30 cellular contexts compared by ENCODE assay signal in genomic region chr2:26489213-26489850, GRCh38. TPM values are rescaled to one million over a fixed set of nuclear protein-coding genes. Genes with fewer than 3 reads are reported as not detected.
"Had no signal": no experiment of that assay in that cellular context is flagged by ENCODE, and none has a peak within 500 bp of the region (broad histone marks: within the 10 kb centered on the region; RNA-seq: fewer than 3 reads in every experiment).

No MANE protein-coding gene starts in this region.

- H3K4me3 ChIP-seq: esophagus muscularis mucosa, gastrocnemius medialis had no signal

- H3K36me3 ChIP-seq: brain microvascular endothelial cell, esophagus muscularis mucosa, gastrocnemius medialis had no signal

- H3K9me3 ChIP-seq: esophagus muscularis mucosa, gastrocnemius medialis had no signal

- DNase-seq: activated CD4-positive, alpha-beta memory T cell treated with anti-CD3 and anti-CD28 coated beads, Interleukin-2, amount 10 ng/mL, durations not matched to agents 7 days and 5 days; activated CD4-positive, alpha-beta T cell treated with anti-CD3 and anti-CD28 coated beads for 36 hours; activated CD4-positive, alpha-beta T cell treated with anti-CD3 and anti-CD28 coated beads, Interleukin-2, amount 10 ng/mL, durations not matched to agents 24 days and 14 days; activated CD4-positive, CD25-positive, alpha-beta regulatory T cell; activated CD4-positive, CD25-positive, alpha-beta regulatory T cell treated with anti-CD3 and anti-CD28 coated beads, Interleukin-2, amount 50 U/mL, for 72 hours; activated CD8-positive, alpha-beta memory T cell treated with anti-CD3 and anti-CD28 coated beads, Interleukin-2, amount 50 U/mL, for 4 hours; activated effector memory CD4-positive, alpha-beta T cell treated with anti-CD3 and anti-CD28 coated beads, Interleukin-2, amount 50 U/mL, for 16 hours; activated naive CD4-positive, alpha-beta T cell treated with anti-CD3 and anti-CD28 coated beads for 36 hours; activated naive CD8-positive, alpha-beta T cell treated with anti-CD3 and anti-CD28 coated beads for 36 hours; activated T-cell treated with anti-CD3 and anti-CD28 coated beads, Interleukin-2, amount 50 U/mL, for 1 hour; activated T-cell treated with anti-CD3 and anti-CD28 coated beads, Interleukin-2, amount 50 U/mL, for 48 hours; amniotic stem cell; brain microvascular endothelial cell; cortex of kidney; dermis blood vessel endothelial cell; effector CD4-positive, alpha-beta T cell; effector memory CD8-positive, alpha-beta T cell; erythroblast; foreskin keratinocyte; gastrocnemius medialis; glutamatergic neuron; T-helper 2 cell had no signal

- H3K9me3 Mint-ChIP-seq: activated CD4-positive, alpha-beta memory T cell treated with anti-CD3 and anti-CD28 coated beads, Interleukin-2, amount 10 ng/mL, durations not matched to agents 7 days and 5 days; activated CD4-positive, alpha-beta T cell treated with anti-CD3 and anti-CD28 coated beads, Interleukin-2, amount 10 ng/mL, durations not matched to agents 24 days and 14 days; activated naive CD4-positive, alpha-beta T cell treated with anti-CD3 and anti-CD28 coated beads for 36 hours; activated naive CD4-positive, alpha-beta T cell treated with anti-CD3 and anti-CD28 coated beads, Interleukin-2, amount 50 U/mL, for 24 hours; activated naive CD8-positive, alpha-beta T cell treated with anti-CD3 and anti-CD28 coated beads for 36 hours; activated T-helper 1 cell treated with anti-CD3 and anti-CD28 coated beads, Interleukin-12 subunit alpha, Interleukin-12 subunit beta, Interleukin-2, Interleukin-4 antibody, amounts not matched to agents 30 ng/mL and 10 ng/mL and 1 ng/mL, durations not matched to agents 14 hours and 24 hours and 36 hours; activated T-helper 2 cell treated with anti-CD3 and anti-CD28 coated beads, Interferon-gamma antibody, Interleukin-2, Interleukin-4, amounts not matched to agents 10 μg/mL and 5 μg/mL and 100 μg/mL, durations not matched to agents 14 hours and 24 hours and 36 hours; central memory CD8-positive, alpha-beta T cell; effector memory CD8-positive, alpha-beta T cell had no signal

- H3K27me3 ChIP-seq: brain microvascular endothelial cell, gastrocnemius medialis had no signal

- H3K27ac Mint-ChIP-seq: activated CD4-positive, alpha-beta memory T cell treated with anti-CD3 and anti-CD28 coated beads, Interleukin-2, amount 10 ng/mL, durations not matched to agents 7 days and 5 days; activated CD4-positive, alpha-beta T cell treated with anti-CD3 and anti-CD28 coated beads for 36 hours; activated CD4-positive, alpha-beta T cell treated with anti-CD3 and anti-CD28 coated beads, Interleukin-2, amount 10 ng/mL, durations not matched to agents 24 days and 14 days; activated naive CD4-positive, alpha-beta T cell treated with anti-CD3 and anti-CD28 coated beads for 36 hours; activated naive CD4-positive, alpha-beta T cell treated with anti-CD3 and anti-CD28 coated beads, Interleukin-2, amount 50 U/mL, for 24 hours; activated naive CD8-positive, alpha-beta T cell treated with anti-CD3 and anti-CD28 coated beads for 36 hours; activated T-helper 1 cell treated with anti-CD3 and anti-CD28 coated beads, Interleukin-12 subunit alpha, Interleukin-12 subunit beta, Interleukin-2, Interleukin-4 antibody, amounts not matched to agents 30 ng/mL and 10 ng/mL and 1 ng/mL, durations not matched to agents 14 hours and 24 hours and 36 hours; activated T-helper 2 cell treated with anti-CD3 and anti-CD28 coated beads, Interferon-gamma antibody, Interleukin-2, Interleukin-4, amounts not matched to agents 10 μg/mL and 5 μg/mL and 100 μg/mL, durations not matched to agents 14 hours and 24 hours and 36 hours; effector memory CD8-positive, alpha-beta T cell had no signal

- H3K4me3 Mint-ChIP-seq: activated CD4-positive, alpha-beta memory T cell treated with anti-CD3 and anti-CD28 coated beads, Interleukin-2, amount 10 ng/mL, durations not matched to agents 7 days and 5 days; activated CD4-positive, alpha-beta T cell treated with anti-CD3 and anti-CD28 coated beads for 36 hours; activated CD4-positive, alpha-beta T cell treated with anti-CD3 and anti-CD28 coated beads, Interleukin-2, amount 10 ng/mL, durations not matched to agents 24 days and 14 days; activated naive CD4-positive, alpha-beta T cell treated with anti-CD3 and anti-CD28 coated beads for 36 hours; activated naive CD4-positive, alpha-beta T cell treated with anti-CD3 and anti-CD28 coated beads, Interleukin-2, amount 50 U/mL, for 24 hours; activated naive CD8-positive, alpha-beta T cell treated with anti-CD3 and anti-CD28 coated beads for 36 hours; activated T-helper 1 cell treated with anti-CD3 and anti-CD28 coated beads, Interleukin-12 subunit alpha, Interleukin-12 subunit beta, Interleukin-2, Interleukin-4 antibody, amounts not matched to agents 30 ng/mL and 10 ng/mL and 1 ng/mL, durations not matched to agents 14 hours and 24 hours and 36 hours; central memory CD8-positive, alpha-beta T cell; effector memory CD8-positive, alpha-beta T cell had no signal

- H3K4me1 ChIP-seq: foreskin keratinocyte had no signal

- H3K36me3 Mint-ChIP-seq: activated naive CD4-positive, alpha-beta T cell treated with anti-CD3 and anti-CD28 coated beads, Interleukin-2, amount 50 U/mL, for 24 hours; activated naive CD8-positive, alpha-beta T cell treated with anti-CD3 and anti-CD28 coated beads for 36 hours had no signal

- H3K4me1 Mint-ChIP-seq: activated naive CD4-positive, alpha-beta T cell treated with anti-CD3 and anti-CD28 coated beads, Interleukin-2, amount 50 U/mL, for 24 hours; central memory CD8-positive, alpha-beta T cell had no signal

- ATAC-seq: activated CD4-positive, alpha-beta T cell treated with anti-CD3 and anti-CD28 coated beads for 36 hours; effector memory CD8-positive, alpha-beta T cell; foreskin keratinocyte; gastrocnemius medialis had no signal

- H3K27me3 Mint-ChIP-seq: activated CD4-positive, alpha-beta T cell treated with anti-CD3 and anti-CD28 coated beads, Interleukin-2, amount 10 ng/mL, durations not matched to agents 24 days and 14 days; activated naive CD4-positive, alpha-beta T cell treated with anti-CD3 and anti-CD28 coated beads, Interleukin-2, amount 50 U/mL, for 24 hours; activated naive CD8-positive, alpha-beta T cell treated with anti-CD3 and anti-CD28 coated beads for 36 hours had no signal

- H3K27ac ChIP-seq: brain microvascular endothelial cell, esophagus muscularis mucosa, foreskin keratinocyte, gastrocnemius medialis had no signal

RNA-seq across cellular contexts. Expression of gene OTOF, which starts 11.4 kb away (rescaled TPM):
- total RNA-seq: astrocyte, bronchial epithelial cell, cardiac septum, foreskin keratinocyte had no signal
